19 cellular contexts compared by ENCODE assay signal in the genomic region with DNA sequence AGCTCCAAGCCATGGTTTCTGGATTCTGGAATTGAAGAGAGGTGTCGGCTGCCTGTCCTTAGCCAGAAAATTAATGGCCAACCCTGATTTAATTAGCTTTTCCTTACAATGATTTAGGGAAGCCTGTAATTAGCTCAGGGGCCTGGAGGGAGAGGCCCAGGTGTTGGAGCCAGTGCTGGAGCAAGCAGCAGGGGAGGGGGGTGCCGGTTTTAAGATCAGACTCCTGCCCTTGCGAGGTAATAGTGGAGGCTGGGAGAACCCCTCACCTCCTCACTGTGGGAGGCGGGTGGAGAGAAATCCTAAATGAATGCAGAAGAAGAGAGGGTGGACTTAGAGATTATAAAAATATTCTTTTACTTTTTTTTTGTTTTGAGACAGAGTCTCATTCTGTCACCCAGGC. TPM values are rescaled to one million over a fixed set of nuclear protein-coding genes. Genes with fewer than 3 reads are reported as not detected.
"Had no signal": no experiment of that assay in that cellular context is flagged by ENCODE, and none has a peak within 500 bp of the region (broad histone marks: within the 10 kb centered on the region; RNA-seq: fewer than 3 reads in every experiment).

No MANE protein-coding gene starts in this region.

- H3K9me3 ChIP-seq: thoracic aorta had no signal

- H3K27ac Mint-ChIP-seq: activated B cell treated with CpG ODN at 0.5 μM for 24 hours; activated CD4-positive, alpha-beta memory T cell treated with anti-CD3 and anti-CD28 coated beads for 36 hours; activated T-cell treated with anti-CD3 and anti-CD28 coated beads, Interleukin-2, amount 50 U/mL, for 72 hours; nephron; stimulated activated naive CD8-positive, alpha-beta T cell treated with anti-CD3 and anti-CD28 coated beads, Interleukin-15, amount 100 ng/mL, for 72 hours; T-helper 17 cell had no signal

- H3K4me1 ChIP-seq: foreskin keratinocyte had no signal

- DNase-seq: activated B cell treated with CpG ODN at 0.5 μM for 24 hours; activated CD4-positive, alpha-beta T cell treated with anti-CD3 and anti-CD28 coated beads for 4 hours; activated naive CD4-positive, alpha-beta T cell treated with anti-CD3 and anti-CD28 coated beads, Interleukin-2, amount 50 U/mL, for 16 hours; activated T-cell treated with anti-CD3 and anti-CD28 coated beads, Interleukin-2, amount 50 U/mL, for 72 hours; dermis blood vessel endothelial cell; foreskin keratinocyte; left colon; midbrain; T-helper 17 cell had no signal

- H3K4me3 Mint-ChIP-seq: activated B cell treated with CpG ODN at 0.5 μM for 24 hours; activated CD4-positive, alpha-beta memory T cell treated with anti-CD3 and anti-CD28 coated beads for 36 hours; activated T-cell treated with anti-CD3 and anti-CD28 coated beads, Interleukin-2, amount 50 U/mL, for 72 hours; nephron; stimulated activated naive CD8-positive, alpha-beta T cell treated with anti-CD3 and anti-CD28 coated beads, Interleukin-15, amount 100 ng/mL, for 72 hours; T-helper 17 cell had no signal

- H3K4me3 ChIP-seq: cardiac muscle cell, hepatocyte, lung, thoracic aorta had no signal

- H3K4me1 Mint-ChIP-seq: nephron; stimulated activated naive CD8-positive, alpha-beta T cell treated with anti-CD3 and anti-CD28 coated beads, Interleukin-15, amount 100 ng/mL, for 72 hours had no signal

- H3K9me3 Mint-ChIP-seq: activated B cell treated with CpG ODN at 0.5 μM for 24 hours; activated CD4-positive, alpha-beta memory T cell treated with anti-CD3 and anti-CD28 coated beads for 36 hours; activated T-cell treated with anti-CD3 and anti-CD28 coated beads, Interleukin-2, amount 50 U/mL, for 72 hours; nephron; stimulated activated naive CD8-positive, alpha-beta T cell treated with anti-CD3 and anti-CD28 coated beads, Interleukin-15, amount 100 ng/mL, for 72 hours had no signal

- ATAC-seq: activated T-cell treated with anti-CD3 and anti-CD28 coated beads, Interleukin-2, amount 50 U/mL, for 72 hours; foreskin keratinocyte; left colon; stimulated activated naive CD8-positive, alpha-beta T cell treated with anti-CD3 and anti-CD28 coated beads, Interleukin-15, amount 100 ng/mL, for 72 hours; T-helper 17 cell had no signal

- H3K36me3 ChIP-seq: cardiac muscle cell, thoracic aorta had no signal

- H3K36me3 Mint-ChIP-seq: activated CD4-positive, alpha-beta memory T cell treated with anti-CD3 and anti-CD28 coated beads for 36 hours had no signal

- H3K27ac ChIP-seq: cardiac muscle cell, epithelial cell of prostate, foreskin keratinocyte, hepatocyte, thoracic aorta had no signal

RNA-seq across cellular contexts. Expression of gene ATP2B2, which starts 14.7 kb away (rescaled TPM):
- total RNA-seq: activated B cell treated with CpG ODN at 0.5 μM for 24 hours; activated T-cell treated with anti-CD3 and anti-CD28 coated beads, Interleukin-2, amount 50 U/mL, for 72 hours; dermis blood vessel endothelial cell; foreskin keratinocyte; SK-MEL-5; T-helper 17 cell; thoracic aorta; ureter had no signal
- polyA plus RNA-seq: foreskin keratinocyte, lung had no signal
